ENCODE assay signal across 7 cellular contexts in genomic region chr6:31901953-31902643, GRCh38. TPM values are rescaled to one million over a fixed set of nuclear protein-coding genes. Genes with fewer than 3 reads are reported as not detected.
DNase-seq lines count a peak whose midpoint lies in the region; ATAC-seq and TF ChIP-seq lines count a peak whose summit lies in the region.

ZBTB12 (minus strand) TSS chr6:31902086; CDS start chr6:31901305, 781 bp downstream.

- CTCF ChIA-PET in activated CD8-positive, alpha-beta T cell treated with anti-CD3 and anti-CD28 coated beads for 36 hours (lab: Charles Lee), result interaction anchor here (1.2 to 2.3 kb wide), 2 partner anchors 13 to 51 kb away, joined by 3 to 12 read pairs; no protein-coding TSS in a partner anchor

- H3K36me3 Mint-ChIP-seq in activated CD8-positive, alpha-beta T cell treated with anti-CD3 and anti-CD28 coated beads for 36 hours (ENCODE audit: low read depth), result peaks cover 2% of the 10 kb centered on the region

- 0 to 1% methylated on average over 31 to 37 of the region's 77 CpGs for WGBS in lower leg skin, 2 donors

- H3K4me1 Mint-ChIP-seq in activated CD8-positive, alpha-beta T cell treated with anti-CD3 and anti-CD28 coated beads for 36 hours (ENCODE audit: low read depth), result peaks cover 26% of the 10 kb centered on the region

- no peaks in the 10 kb centered on the region for H3K9me3 Mint-ChIP-seq in activated CD8-positive, alpha-beta T cell treated with anti-CD3 and anti-CD28 coated beads for 36 hours

- POLR2A ChIA-PET in activated CD8-positive, alpha-beta T cell treated with anti-CD3 and anti-CD28 coated beads for 36 hours (lab: Charles Lee), result interaction anchor here (1.0 to 2.1 kb wide), 3 partner anchors 54 to 58 kb away, joined by 3 to 9 read pairs (median 4); partner anchors contain the start of genes NELFE and SKIC2

- no peaks in the 10 kb centered on the region for H3K27me3 ChIP-seq in duodenal mucosa (ENCODE audit: control insufficient read depth in 1 of 2, insufficient read depth in 2 of 2, low read length in 2 of 2)

- ATAC-seq in activated CD8-positive, alpha-beta T cell treated with anti-CD3 and anti-CD28 coated beads for 36 hours, result peak; percentile 70

- no peaks in the 10 kb centered on the region for H3K9me3 ChIP-seq in duodenal mucosa (ENCODE audit: control insufficient read depth in 1 of 2, low read length in 2 of 2)

- peak; percentile 72 for DNase-seq in HPDE6-E6E7 (ENCODE audit: extremely low spot score)
- peak; percentile 89 for DNase-seq in NCI-H82 treated with DMSO at 0.1 percent for 48 hours (lab: John Stamatoyannopoulos, UW; ENCODE audit: unreplicated experiment)
- DNase-seq in activated CD8-positive, alpha-beta T cell treated with anti-CD3 and anti-CD28 coated beads for 36 hours, result peak; percentile 88
- peak; percentile 80 to 96 for DNase-seq in lower leg skin (ENCODE audit: low spot score in 2 of 2)
- DNase-seq in stimulated activated CD4-positive, alpha-beta T cell treated with anti-CD3 and anti-CD28 coated beads, Interleukin-4, amount 100 ng/mL, for 1 hour, result peak; percentile 85

- H3K4me3 Mint-ChIP-seq in activated CD8-positive, alpha-beta T cell treated with anti-CD3 and anti-CD28 coated beads for 36 hours, result peak within 1 kb of the TSS; percentile 80

- TF ChIP-seq POLR2A in GM18526 (IDR thresholded peaks at IDR 0.05; ENCODE audit: extremely low read depth, insufficient read length), result peak; percentile 46
- TF ChIP-seq POLR2A in lower leg skin (IDR thresholded peaks at IDR 0.05), result no peak

- H3K27me3 Mint-ChIP-seq in activated CD8-positive, alpha-beta T cell treated with anti-CD3 and anti-CD28 coated beads for 36 hours, result peaks cover 3% of the 10 kb centered on the region

- peak within 1 kb of the TSS; percentile 46 to 81 for H3K9ac ChIP-seq in duodenal mucosa (ENCODE audit: low read depth in 1 of 2, low read length in 2 of 2)

- H3K4me3 ChIP-seq in duodenal mucosa (ENCODE audit: low read depth in 1 of 2, low read length in 2 of 2), result peak within 1 kb of the TSS; percentile 56 to 82
- H3K4me3 ChIP-seq in lower leg skin (ENCODE audit: low read depth, poor library complexity, severe bottlenecking), result peak within 1 kb of the TSS; percentile 62

- H3K4me1 ChIP-seq in duodenal mucosa (ENCODE audit: control insufficient read depth in 1 of 2, insufficient read depth in 2 of 2, low read length in 2 of 2), result peaks cover 14 to 25% of the 10 kb centered on the region in 2 donors

- peak within 1 kb of the TSS; percentile 83 for H3K27ac Mint-ChIP-seq in activated CD8-positive, alpha-beta T cell treated with anti-CD3 and anti-CD28 coated beads for 36 hours

- no peak for TF ChIP-seq CTCF in activated CD8-positive, alpha-beta T cell treated with anti-CD3 and anti-CD28 coated beads for 36 hours (IDR thresholded peaks at IDR 0.05)
- no peak for TF ChIP-seq CTCF in lower leg skin (IDR thresholded peaks at IDR 0.05)

- H3K36me3 ChIP-seq in duodenal mucosa (ENCODE audit: control insufficient read depth in 1 of 2, insufficient read depth in 2 of 2, low read length in 2 of 2), result no peaks in the 10 kb centered on the region

- intact Hi-C loops in activated CD8-positive, alpha-beta T cell treated with anti-CD3 and anti-CD28 coated beads for 36 hours (cut with micrococcal nuclease), result no loop called here
- intact Hi-C loops in lower leg skin (cut with DNase I; ENCODE audit: low total_unique reads), result no loop called here

- peak within 1 kb of the TSS; percentile 79 for H3K27ac ChIP-seq in duodenal mucosa (ENCODE audit: low read depth, low read length)

RNA-seq across cellular contexts. Expression of gene ZBTB12, which starts in this region (rescaled TPM):
- 1 to 10 TPM; 1.8 to 2.1 TPM for total RNA-seq in activated CD8-positive, alpha-beta T cell treated with anti-CD3 and anti-CD28 coated beads for 36 hours
- total RNA-seq in lower leg skin, result 1 to 10 TPM in 1 of 4 donors, under 1 TPM in 3; 0.25 to 1.6 (median 0.77) TPM

Comparison
In these comparisons a context has a peak if more than half of its experiments do, and no peak if none do; other contexts are left out.
1. Peak in every context shown above with its lines: DNase-seq, ATAC-seq, H3K4me3 ChIP-seq and H3K27ac ChIP-seq.